Comparison of ENCODE assay signal across 16 cellular contexts in the genomic region with DNA sequence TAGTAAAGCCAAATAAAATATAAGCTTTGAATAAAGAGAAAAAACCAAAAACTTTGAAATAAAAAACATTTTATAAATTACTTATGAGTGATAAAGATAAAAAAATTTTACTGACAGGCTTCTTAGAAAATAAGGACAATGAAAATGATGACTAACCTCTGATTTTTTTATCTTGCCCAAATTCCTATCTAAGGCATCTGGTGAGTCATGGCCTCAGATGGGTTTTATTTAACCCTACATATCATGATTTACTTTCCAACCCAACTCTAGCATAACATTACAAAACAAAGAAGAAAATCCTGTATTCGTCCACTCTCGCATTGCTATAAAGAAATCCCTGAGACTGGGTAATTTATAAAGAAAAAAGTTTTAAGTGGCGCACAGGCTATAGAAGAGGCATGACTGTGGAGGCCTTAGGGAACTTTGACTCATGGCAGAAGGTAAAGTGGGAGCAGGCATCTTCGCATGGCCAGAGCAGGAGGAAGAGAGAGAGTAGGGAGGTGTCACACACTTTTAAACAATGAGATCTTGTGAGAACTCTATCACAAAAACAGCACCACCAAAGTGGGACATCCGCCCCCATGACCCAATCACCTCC.
DNase-seq lines count a peak whose midpoint lies in the region; ATAC-seq, FAIRE-seq and TF ChIP-seq lines count a peak whose summit lies in the region.
"Had no signal": no experiment of that assay in that cellular context is flagged by ENCODE, and none has a peak within 500 bp of the region (broad histone marks: within the 10 kb centered on the region; RNA-seq: fewer than 3 reads in every experiment).

No MANE protein-coding gene starts in this region.

- H3K27me3 ChIP-seq in foreskin keratinocyte, result no peaks in the 10 kb centered on the region
- H3K27me3 ChIP-seq in sigmoid colon, result no peaks in the 10 kb centered on the region
- H3K27me3 ChIP-seq in gastroesophageal sphincter, result no peaks in the 10 kb centered on the region
- H3K27me3 ChIP-seq: cardiac muscle cell, MG63 had no signal

- peak overlapping the region; percentile 30; the same call in 2 of the 3 replicates for H3K4me2 ChIP-seq in A549

- in situ Hi-C loops in astrocyte of the cerebellum (cut with HindIII; ENCODE audit: low sequenced_read_pairs), result no loop called here

- CTCF ChIA-PET in A549 (lab: Yijun Ruan, JAX), result no interaction called here

- POLR2A ChIA-PET in A549 (lab: Yijun Ruan, JAX), result no interaction called here

- no peaks in the 10 kb centered on the region for H3K36me3 ChIP-seq in sigmoid colon
- H3K36me3 ChIP-seq in gastroesophageal sphincter, result no peaks in the 10 kb centered on the region
- H3K36me3 ChIP-seq: cardiac muscle cell, MG63 had no signal

- DNase-seq in A549 (ENCODE audit: low read depth in 1 of 2, low spot score in 1 of 2) (peak in 1 of 2 experiments; percentile 17), HS-27A (ENCODE audit: low read depth) (peak; percentile 79), astrocyte of the cerebellum (ENCODE audit: low read depth) (peak; percentile 12), foreskin keratinocyte (peak; percentile 51 to 79), NK-92 (lab: John Stamatoyannopoulos, UW; ENCODE audit: unreplicated experiment) (no peak), sigmoid colon (no peak)
- DNase-seq: activated CD8-positive, alpha-beta memory T cell treated with anti-CD3 and anti-CD28 coated beads for 24 hours; activated gamma-delta T cell treated with Interleukin-2 at 50 U/mL for 16 hours; mesendoderm; MG63; NCI-H2107; SIG-M5; stimulated activated naive CD8-positive, alpha-beta T cell treated with anti-CD3 and anti-CD28 coated beads, Interleukin-15, amount 100 ng/mL, for 72 hours had no signal

- no peak for TF ChIP-seq RAD21 in A549 (conservative IDR thresholded peaks at IDR 0.05 in 1 of 2, IDR thresholded peaks at IDR 0.05 in 1 of 2)

- TF ChIP-seq EP300 in A549 (IDR thresholded peaks at IDR 0.05), result no peak
- no peak for TF ChIP-seq EP300 in sigmoid colon (IDR thresholded peaks at IDR 0.05)
- TF ChIP-seq EP300 in gastroesophageal sphincter (IDR thresholded peaks at IDR 0.05), result no peak

- TF ChIP-seq POLR2A in A549 (IDR thresholded peaks at IDR 0.05; ENCODE audit: low read length) (no peak), sigmoid colon (IDR thresholded peaks at IDR 0.05) (no peak), gastroesophageal sphincter (IDR thresholded peaks at IDR 0.05) (no peak)

- H3K4me3 ChIP-seq in A549, result no peak overlapping the region
- H3K4me3 ChIP-seq in astrocyte of the cerebellum (ENCODE audit: low read depth, low read length), result no peak overlapping the region
- H3K4me3 ChIP-seq in sigmoid colon, result no peak overlapping the region
- no peak overlapping the region for H3K4me3 ChIP-seq in gastroesophageal sphincter
- H3K4me3 ChIP-seq: cardiac muscle cell, MG63 had no signal

- TF ChIP-seq CTCF in A549 (IDR thresholded peaks at IDR 0.05) (no peak), astrocyte of the cerebellum (IDR thresholded peaks at IDR 0.05; ENCODE audit: low read depth, low read length, missing control alignments) (no peak), foreskin keratinocyte (conservative IDR thresholded peaks at IDR 0.05) (no peak), sigmoid colon (IDR thresholded peaks at IDR 0.05) (no peak), gastroesophageal sphincter (IDR thresholded peaks at IDR 0.05) (no peak)

- ATAC-seq in A549 (peak in 1 of 2 experiments; percentile 52; a peak in 2 of 6 replicates), foreskin keratinocyte (peak; percentile 83), HG03521 (IDR thresholded peaks at IDR 0.05; ENCODE audit: unreplicated experiment) (no peak), gastroesophageal sphincter (no peak)
- ATAC-seq: stimulated activated naive CD8-positive, alpha-beta T cell treated with anti-CD3 and anti-CD28 coated beads, Interleukin-15, amount 100 ng/mL, for 72 hours had no signal

- H3K9me3 ChIP-seq in A549 (no peaks in the 10 kb centered on the region), sigmoid colon (no peaks in the 10 kb centered on the region), gastroesophageal sphincter (no peaks in the 10 kb centered on the region)
- H3K9me3 ChIP-seq: MG63 had no signal

- intact Hi-C loops in sigmoid colon (cut with DNase I), result no loop called here

- peaks cover 18% of the 10 kb centered on the region for H3K4me1 ChIP-seq in A549
- H3K4me1 ChIP-seq in foreskin keratinocyte, result peaks cover 25% of the 10 kb centered on the region
- no peaks in the 10 kb centered on the region for H3K4me1 ChIP-seq in sigmoid colon
- H3K4me1 ChIP-seq in gastroesophageal sphincter, result no peaks in the 10 kb centered on the region

- H3K27ac ChIP-seq in A549 (peak overlapping the region in 1 of 2 experiments; percentile 66; a peak in 3 of 6 replicates), foreskin keratinocyte (no peak overlapping the region), sigmoid colon (no peak overlapping the region), gastroesophageal sphincter (no peak overlapping the region)
- H3K27ac ChIP-seq: cardiac muscle cell had no signal

- 60% methylated on average over 5 of the region's 5 CpGs for WGBS in A549 (ENCODE audit: missing lambda C conversion rate)
- WGBS in sigmoid colon, 2 donors, result 93 to 95% methylated on average over 5 of the region's 5 CpGs
- 90 to 94% methylated on average over 3 to 5 of the region's 5 CpGs for WGBS in gastroesophageal sphincter (ENCODE audit: low coverage in 1 of 2), 2 donors

- FAIRE-seq in A549 (lab: Jason Lieb, UNC), result no peak

TF ChIP-seq in A549, 52 proteins besides CTCF, POLR2A, EP300 and RAD21:
- TF ChIP-seq JUNB (IDR thresholded peaks at IDR 0.05) (peak; percentile 42; the same call in 1 of the 2 replicates), EHF (CRISPR knock-in tag; IDR thresholded peaks at IDR 0.05) (no peak), FOSL2 (IDR thresholded peaks at IDR 0.05) (peak; percentile 35; the same call in 1 of the 2 replicates), FOSL2 (CRISPR knock-in tag; IDR thresholded peaks at IDR 0.05) (peak; percentile 77)
- TF ChIP-seq, protein P1, sequence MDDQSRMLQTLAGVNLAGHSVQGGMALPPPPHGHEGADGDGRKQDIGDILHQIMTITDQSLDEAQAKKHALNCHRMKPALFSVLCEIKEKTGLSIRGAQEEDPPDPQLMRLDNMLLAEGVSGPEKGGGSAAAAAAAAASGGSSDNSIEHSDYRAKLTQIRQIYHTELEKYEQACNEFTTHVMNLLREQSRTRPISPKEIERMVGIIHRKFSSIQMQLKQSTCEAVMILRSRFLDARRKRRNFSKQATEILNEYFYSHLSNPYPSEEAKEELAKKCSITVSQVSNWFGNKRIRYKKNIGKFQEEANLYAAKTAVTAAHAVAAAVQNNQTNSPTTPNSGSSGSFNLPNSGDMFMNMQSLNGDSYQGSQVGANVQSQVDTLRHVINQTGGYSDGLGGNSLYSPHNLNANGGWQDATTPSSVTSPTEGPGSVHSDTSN (IDR thresholded peaks at IDR 0.05), result no peak
TF ChIP-seq in A549: peak in this region for 2.

Comparison
In these comparisons a context has a peak if more than half of its experiments do, and no peak if none do; other contexts are left out.
1. DNase-seq: peak in HS-27A (single experiment), astrocyte of the cerebellum (single experiment) and foreskin keratinocyte (2 of 2); none in NK-92 (single experiment) and sigmoid colon (single experiment).